16 cellular contexts compared by ENCODE assay signal in genomic region chr5:7872517-7873149, GRCh38. TPM values are rescaled to one million over a fixed set of nuclear protein-coding genes. Genes with fewer than 3 reads are reported as not detected.
DNase-seq lines count a peak whose midpoint lies in the region; ATAC-seq and TF ChIP-seq lines count a peak whose summit lies in the region.
"Had no signal": no experiment of that assay in that cellular context is flagged by ENCODE, and none has a peak within 500 bp of the region (broad histone marks: within the 10 kb centered on the region; RNA-seq: fewer than 3 reads in every experiment).

No MANE protein-coding gene starts in this region.

- CTCF ChIA-PET in activated B cell treated with CpG ODN at 0.5 μM for 24 hours (lab: Charles Lee): interaction anchor here (2.8 kb wide), 1 partner anchor 14 kb away, joined by 9 read pairs; no protein-coding TSS in a partner anchor

- no peaks in the 10 kb centered on the region for H3K27me3 Mint-ChIP-seq in activated B cell treated with CpG ODN at 0.5 μM for 24 hours
- peaks cover 0 to 6% (median 0%) of the 10 kb centered on the region in 3 donors for H3K27me3 Mint-ChIP-seq in immature natural killer cell (ENCODE audit: low read depth in 3 of 3)

- intact Hi-C loops in activated B cell treated with CpG ODN at 0.5 μM for 24 hours (cut with micrococcal nuclease) (no loop called here), left ventricle myocardium superior (cut with micrococcal nuclease) (no loop called here)

- WGBS in GM23248 (ENCODE audit: low coverage in 1 of 2, low lambda C conversion rate in 2 of 2, missing lambda C conversion rate in 2 of 2), 2 experiments: 79 to 85% methylated on average over 4 of the region's 4 CpGs

- peaks cover 20% of the 10 kb centered on the region for H3F3A ChIP-seq in GM23248 (ENCODE audit: insufficient read depth)

- no peak overlapping the region for H3K27ac ChIP-seq in BLaER1
- H3K27ac ChIP-seq in GM23248: no peak overlapping the region
- H3K27ac ChIP-seq: right atrium auricular region had no signal

- H3K4me1 ChIP-seq in BLaER1 (peaks cover 48% of the 10 kb centered on the region), GM23248 (ENCODE audit: insufficient read depth) (peaks cover 33% of the 10 kb centered on the region)

- H3K79me2 ChIP-seq in GM23248 (ENCODE audit: insufficient read depth): peaks cover 89% of the 10 kb centered on the region

- ATAC-seq in activated B cell treated with CpG ODN at 0.5 μM for 24 hours (ENCODE audit: low read depth): no peak
- ATAC-seq in left ventricle myocardium superior: no peak

- TF ChIP-seq CTCF in activated B cell treated with CpG ODN at 0.5 μM for 24 hours (IDR thresholded peaks at IDR 0.05): no peak

- no peaks in the 10 kb centered on the region for H3K9me2 ChIP-seq in GM23248 (ENCODE audit: insufficient read depth)

- H3K36me3 ChIP-seq in BLaER1: peaks cover 48% of the 10 kb centered on the region
- peaks cover 10% of the 10 kb centered on the region for H3K36me3 ChIP-seq in GM23248 (ENCODE audit: low read depth)

- no peak overlapping the region for H2AFZ ChIP-seq in GM23248

- H3K9ac ChIP-seq in BLaER1 (peak overlapping the region; percentile 3; the same call in 1 of the 2 replicates), GM23248 (no peak overlapping the region)

- H3K4me1 Mint-ChIP-seq in activated B cell treated with CpG ODN at 0.5 μM for 24 hours (peaks cover 51% of the 10 kb centered on the region), immature natural killer cell (peaks cover 58 to 88% of the 10 kb centered on the region in 2 donors)

- H3K27ac Mint-ChIP-seq in activated B cell treated with CpG ODN at 0.5 μM for 24 hours (peak overlapping the region; percentile 20), immature natural killer cell (peak overlapping the region in 5 of 6 donors; percentile 40 to 86 (median 82))

- H3K9me3 ChIP-seq in BLaER1 (no peaks in the 10 kb centered on the region), GM23248 (ENCODE audit: low read depth) (no peaks in the 10 kb centered on the region)
- H3K9me3 ChIP-seq: right atrium auricular region had no signal

- H3K4me3 Mint-ChIP-seq in activated B cell treated with CpG ODN at 0.5 μM for 24 hours (peak overlapping the region; percentile 13), immature natural killer cell (peak overlapping the region in 2 of 5 donors; percentile 5 to 66)

- no peak overlapping the region for H3K4me3 ChIP-seq in BLaER1
- H3K4me3 ChIP-seq in GM23248: no peak overlapping the region
- H3K4me3 ChIP-seq: right atrium auricular region had no signal

- H4K20me1 ChIP-seq in BLaER1 (peaks cover 85% of the 10 kb centered on the region), GM23248 (ENCODE audit: insufficient read depth) (0 out of 2 replicates have a peak, but pooled peaks cover 4% of the 10 kb centered on the region)

- POLR2A ChIA-PET in activated B cell treated with CpG ODN at 0.5 μM for 24 hours (lab: Charles Lee): no interaction called here

- DNase-seq in GM23248 (peak; percentile 47), activated B cell treated with CpG ODN at 0.5 μM for 24 hours (no peak), immature natural killer cell (no peak), NCI-H510A (lab: John Stamatoyannopoulos, UW) (no peak), ecto neural progenitor cell (ENCODE audit: low spot score) (no peak), left ventricle myocardium superior (no peak), cerebellar nuclear complex (lab: John Stamatoyannopoulos, UW) (no peak)
- DNase-seq: activated gamma-delta T cell, AML-193, kidney glomerular epithelial cell, NCI-H1092, NCI-H2171 had no signal

- in situ Hi-C loops in GM23248 (cut with MboI): no loop called here

- H3K36me3 Mint-ChIP-seq in activated B cell treated with CpG ODN at 0.5 μM for 24 hours (ENCODE audit: low read depth) (peaks cover 66% of the 10 kb centered on the region), immature natural killer cell (peaks cover 8 to 29% (median 16%) of the 10 kb centered on the region in 3 donors)

- H3K4me2 ChIP-seq in BLaER1 (peak overlapping the region; percentile 55), GM23248 (ENCODE audit: unreplicated experiment) (no peak overlapping the region)

- H3K27me3 ChIP-seq in BLaER1 (no peaks in the 10 kb centered on the region), GM23248 (replicated peaks; ENCODE audit: insufficient read depth) (no peaks in the 10 kb centered on the region)
- H3K27me3 ChIP-seq: right atrium auricular region had no signal

- H3K9me3 Mint-ChIP-seq in activated B cell treated with CpG ODN at 0.5 μM for 24 hours (no peaks in the 10 kb centered on the region), immature natural killer cell (no peaks in the 10 kb centered on the region)

RNA-seq across cellular contexts. Expression of gene MTRR, which starts 3.7 kb away (rescaled TPM):
- total RNA-seq in GM23248 (2014; rRNA removed; shearing (Covaris generic)): 29.3 and 44.0 TPM in 2 replicates
- polyA plus RNA-seq in GM23248 (2016; fragmentation: Nextera tagmentation; extraction: Ambion mirVana) (27.4 and 27.6 TPM in 2 replicates), immature natural killer cell (10 to 100 TPM; 23.2 to 58.6 (median 33.3) TPM)
- total RNA-seq in activated B cell treated with CpG ODN at 0.5 μM for 24 hours (54.8 and 70.7 TPM in 2 replicates), left ventricle myocardium superior (30.0 TPM)

RNA-seq across cellular contexts. Expression of gene FASTKD3, which starts 3.8 kb away (rescaled TPM):
- 9.3 and 23.9 TPM in 2 replicates for total RNA-seq in GM23248 (2014; rRNA removed; shearing (Covaris generic))
- 9.1 and 10.6 TPM in 2 replicates for polyA plus RNA-seq in GM23248 (2016; fragmentation: Nextera tagmentation; extraction: Ambion mirVana)
- 12.1 and 16.0 TPM in 2 replicates for total RNA-seq in activated B cell treated with CpG ODN at 0.5 μM for 24 hours
- 10 to 100 TPM; 11.7 to 13.9 (median 12.5) TPM for polyA plus RNA-seq in immature natural killer cell
- total RNA-seq in left ventricle myocardium superior: 5.6 TPM

RNA-seq across cellular contexts. Expression of gene CFAP90, which starts 21.7 kb away (rescaled TPM):
- total RNA-seq in GM23248 (2014; rRNA removed; shearing (Covaris generic)): 0.32 TPM in 1 of 2 replicates, not detected in the other
- polyA plus RNA-seq in GM23248 (2016; fragmentation: Nextera tagmentation; extraction: Ambion mirVana): 0.10 and 0.19 TPM in 2 replicates
- total RNA-seq in activated B cell treated with CpG ODN at 0.5 μM for 24 hours: not detected in 2 replicates
- not detected for polyA plus RNA-seq in immature natural killer cell
- total RNA-seq in left ventricle myocardium superior: not detected
- total RNA-seq: Daoy, endothelial cell of umbilical vein, right atrium auricular region had no signal
